18 cellular contexts compared by ENCODE assay signal in the genomic region with DNA sequence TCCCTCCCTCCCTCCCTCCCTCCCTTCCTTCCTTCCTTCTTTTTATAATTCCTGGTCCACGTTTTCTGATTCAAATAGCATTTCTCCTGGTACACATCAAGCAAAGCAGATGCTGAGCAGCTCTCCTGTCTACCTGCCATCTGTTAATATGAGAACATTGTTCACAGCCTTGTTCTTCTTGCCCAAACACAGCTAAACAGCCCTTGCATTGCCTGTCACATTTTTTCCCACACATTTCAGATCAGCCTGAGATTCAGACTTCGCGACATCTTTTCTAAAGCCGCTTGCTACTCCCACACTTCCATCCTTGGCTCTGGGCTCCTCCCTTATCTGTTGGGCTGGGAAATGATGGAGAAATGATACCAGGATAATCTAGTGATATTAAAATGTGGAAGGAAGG.
DNase-seq lines count a peak whose midpoint lies in the region; ATAC-seq and TF ChIP-seq lines count a peak whose summit lies in the region.
"Had no signal": no experiment of that assay in that cellular context is flagged by ENCODE, and none has a peak within 500 bp of the region (broad histone marks: within the 10 kb centered on the region; RNA-seq: fewer than 3 reads in every experiment).

No MANE protein-coding gene starts in this region.

- ATAC-seq in HG02610 (IDR thresholded peaks at IDR 0.05; ENCODE audit: unreplicated experiment) (no peak), mucosa of descending colon (no peak)
- ATAC-seq: T-cell had no signal

- TF ChIP-seq CTCF in sigmoid colon (IDR thresholded peaks at IDR 0.05): no peak
- no peak for TF ChIP-seq CTCF in MM.1S (IDR thresholded peaks at IDR 0.05; ENCODE audit: low read length)
- TF ChIP-seq CTCF in mucosa of descending colon (IDR thresholded peaks at IDR 0.05): no peak

- H3K27me3 ChIP-seq in sigmoid colon (no peaks in the 10 kb centered on the region), MM.1S (replicated peaks; ENCODE audit: insufficient read depth, low read length) (no peaks in the 10 kb centered on the region)

- H3K9me3 ChIP-seq in sigmoid colon: peaks cover 0 to 2% (median 0%) of the 10 kb centered on the region in 4 donors
- no peaks in the 10 kb centered on the region for H3K9me3 ChIP-seq in MM.1S (replicated peaks; ENCODE audit: insufficient read depth, low read length)
- no peaks in the 10 kb centered on the region for H3K9me3 ChIP-seq in mucosa of descending colon
- H3K9me3 ChIP-seq: Caco-2, HAP-1, SK-N-SH had no signal

- peaks cover 82% of the 10 kb centered on the region for H3F3A ChIP-seq in MM.1S (ENCODE audit: insufficient read depth, low read length)

- H3K4me3 ChIP-seq in sigmoid colon (no peak overlapping the region), MM.1S (ENCODE audit: low read length) (no peak overlapping the region), mucosa of descending colon (no peak overlapping the region)
- H3K4me3 ChIP-seq: HAP-1 had no signal

- H3K4me1 ChIP-seq in sigmoid colon (peaks cover 0 to 36% (median 25%) of the 10 kb centered on the region in 4 donors), MM.1S (ENCODE audit: low read length) (no peaks in the 10 kb centered on the region), mucosa of descending colon (ENCODE audit: low read depth) (no peaks in the 10 kb centered on the region)
- H3K4me1 ChIP-seq: Caco-2, HAP-1 had no signal

- peak; percentile 33 for DNase-seq in G401 (ENCODE audit: low spot score)
- peak; percentile 96 for DNase-seq in NCI-H2171 treated with DMSO at 0.1 percent for 48 hours (lab: John Stamatoyannopoulos, UW)
- DNase-seq in head of caudate nucleus: peak in 25 of 42 donors; percentile 15 to 82 (median 47)
- no peak for DNase-seq in sigmoid colon
- DNase-seq in MM.1S: no peak
- DNase-seq in mucosa of descending colon: no peak
- DNase-seq: AML-193, Caco-2, DMS53, NCI-H1417 treated with DMSO at 0.1 percent for 48 hours, NCI-H2081, NCI-H345, NCI-H774, Right ventricle myocardium superior, SK-N-SH, T-cell had no signal

- H3K27ac ChIP-seq in sigmoid colon: peak overlapping the region in 3 of 4 donors; percentile 66 to 77 (median 69)
- H3K27ac ChIP-seq in MM.1S (ENCODE audit: low read length): no peak overlapping the region

- intact Hi-C loops in head of caudate nucleus (cut with DNase I): no loop called here
- intact Hi-C loops in sigmoid colon (cut with DNase I): no loop called here
- intact Hi-C loops in mucosa of descending colon (cut with DNase I, micrococcal nuclease): no loop called here

- H3K9me2 ChIP-seq in MM.1S (replicated peaks; ENCODE audit: insufficient read depth, low read length): no peaks in the 10 kb centered on the region
- H3K9me2 ChIP-seq: SK-N-SH had no signal

- H2AFZ ChIP-seq in MM.1S (ENCODE audit: low read length): no peak overlapping the region

- 66 to 70% methylated on average over 4 of the region's 4 CpGs for WGBS in sigmoid colon, 2 donors

- H3K9ac ChIP-seq in MM.1S (ENCODE audit: low read length): no peak overlapping the region
- H3K9ac ChIP-seq: SK-N-SH had no signal

- H3K36me3 ChIP-seq in sigmoid colon (no peaks in the 10 kb centered on the region), MM.1S (replicated peaks; ENCODE audit: insufficient read depth, low read length) (0 out of 2 replicates have a peak, but pooled peaks cover 8% of the 10 kb centered on the region), mucosa of descending colon (ENCODE audit: low read depth) (no peaks in the 10 kb centered on the region)
- H3K36me3 ChIP-seq: HAP-1 had no signal

- no peak overlapping the region for H3K4me2 ChIP-seq in MM.1S (ENCODE audit: low read depth, low read length)
- H3K4me2 ChIP-seq: SK-N-SH had no signal

- H3K79me2 ChIP-seq in MM.1S (ENCODE audit: low read length): peaks cover 68% of the 10 kb centered on the region

- TF ChIP-seq EP300 in sigmoid colon (IDR thresholded peaks at IDR 0.05): no peak

- H4K20me1 ChIP-seq in MM.1S (ENCODE audit: insufficient read depth, low read length): no peaks in the 10 kb centered on the region

- no peak for TF ChIP-seq POLR2A in sigmoid colon (IDR thresholded peaks at IDR 0.05)

- in situ Hi-C loops in G401 (cut with HindIII; ENCODE audit: low sequenced_read_pairs): no loop called here

Comparison
In these comparisons a context has a peak if more than half of its experiments do, and no peak if none do; other contexts are left out.
1. DNase-seq: peak in G401 (single experiment), NCI-H2171 treated with DMSO at 0.1 percent for 48 hours (single experiment) and head of caudate nucleus (25 of 42); none in sigmoid colon (single experiment), MM.1S (single experiment) and mucosa of descending colon (0 of 3).